ENCODE assay signal across 2 cellular contexts in genomic region chr20:46076806-46077205, GRCh38.
TF ChIP-seq lines count a peak whose summit lies in the region.

No MANE protein-coding gene starts in this region.

TF ChIP-seq in GM23338, 12 proteins besides CTCF, POLR2A, EP300 and RAD21 (continued from another document):
- no peak for TF ChIP-seq ZNF114 (CRISPR knock-in tag; IDR thresholded peaks at IDR 0.05)

TF ChIP-seq in WTC11, 78 proteins besides CTCF, POLR2A, EP300 and RAD21 (continued from another document):
- TF ChIP-seq HMGA2 (CRISPR knock-in tag; IDR thresholded peaks at IDR 0.05) (no peak), MLX (CRISPR knock-in tag; IDR thresholded peaks at IDR 0.05) (no peak), ZNF512 (CRISPR knock-in tag; IDR thresholded peaks at IDR 0.05; ENCODE audit: borderline replicate concordance) (no peak), JAZF1 (CRISPR knock-in tag; IDR thresholded peaks at IDR 0.05) (no peak), SMAD3 (CRISPR knock-in tag; IDR thresholded peaks at IDR 0.05; ENCODE audit: borderline replicate concordance) (no peak), PRRX2 (CRISPR knock-in tag; IDR thresholded peaks at IDR 0.05) (no peak), RELA (CRISPR knock-in tag; IDR thresholded peaks at IDR 0.05; ENCODE audit: borderline replicate concordance) (no peak)
